ENCODE assay signal across 8 cellular contexts in the genomic region with DNA sequence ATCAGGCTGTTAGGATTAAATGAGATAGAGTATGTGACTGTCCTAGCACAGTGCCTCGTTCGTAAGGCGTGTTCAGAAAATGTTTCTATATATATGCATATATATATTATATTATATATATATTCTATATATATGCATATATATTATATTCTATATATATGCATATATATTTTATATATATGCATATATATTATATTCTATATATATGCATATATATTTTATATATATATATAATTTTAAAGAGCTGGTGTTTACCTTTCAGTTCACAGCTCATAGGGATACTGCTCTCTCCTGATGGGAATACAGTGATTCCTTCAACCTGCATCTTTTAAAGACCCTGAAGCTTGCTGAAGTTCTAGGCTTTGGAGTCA. TPM values are rescaled to one million over a fixed set of nuclear protein-coding genes. Genes with fewer than 3 reads are reported as not detected.
DNase-seq lines count a peak whose midpoint lies in the region; ATAC-seq, FAIRE-seq and TF ChIP-seq lines count a peak whose summit lies in the region.

No MANE protein-coding gene starts in this region.

- H3K27me3 ChIP-seq in effector memory CD4-positive, alpha-beta T cell (replicated peaks; ENCODE audit: control insufficient read depth, insufficient read depth, low read length, poor library complexity, severe bottlenecking): no peaks in the 10 kb centered on the region

- peaks cover 14% of the 10 kb centered on the region for H3K27me3 Mint-ChIP-seq in neural crest cell (ENCODE audit: low read depth)

- peaks cover 15% of the 10 kb centered on the region for H3K4me1 Mint-ChIP-seq in neural crest cell

- no peak for TF ChIP-seq POLR2A in NB4 (IDR thresholded peaks at IDR 0.05; ENCODE audit: extremely low read depth, insufficient read length)

- no peaks in the 10 kb centered on the region for H3K36me3 Mint-ChIP-seq in neural crest cell (ENCODE audit: low read depth)

- peak overlapping the region; percentile 98 for H3K4me3 Mint-ChIP-seq in neural crest cell

- TF ChIP-seq CTCF in C4-2B (conservative IDR thresholded peaks at IDR 0.05) (no peak), NB4 (IDR thresholded peaks at IDR 0.05; ENCODE audit: low read depth, low read length) (no peak), neural crest cell (conservative IDR thresholded peaks at IDR 0.05) (no peak), D721Med (IDR thresholded peaks at IDR 0.05; ENCODE audit: insufficient read depth, missing control alignments) (no peak)

- H3K4me1 ChIP-seq in effector memory CD4-positive, alpha-beta T cell (ENCODE audit: control insufficient read depth, insufficient read depth, low read length, poor library complexity, severe bottlenecking): no peaks in the 10 kb centered on the region

- H3K9me3 Mint-ChIP-seq in neural crest cell: no peaks in the 10 kb centered on the region

- DNase-seq in NB4 (ENCODE audit: low read depth) (no peak), neural crest cell (ENCODE audit: low read depth, low spot score) (no peak), nucleus accumbens (lab: John Stamatoyannopoulos, UW) (no peak), D721Med (ENCODE audit: insufficient read length, low spot score) (no peak), GOT3 (lab: John Stamatoyannopoulos, UW) (no peak)
- DNase-seq in effector memory CD4-positive, alpha-beta T cell: no peak

- H3K36me3 ChIP-seq in effector memory CD4-positive, alpha-beta T cell (ENCODE audit: control insufficient read depth, insufficient read depth, low read length): peaks cover 20% of the 10 kb centered on the region

- ATAC-seq in HG02610 (IDR thresholded peaks at IDR 0.05; ENCODE audit: unreplicated experiment): no peak

- H3K9me3 ChIP-seq in effector memory CD4-positive, alpha-beta T cell (ENCODE audit: control insufficient read depth, low read length): no peaks in the 10 kb centered on the region

- peak overlapping the region; percentile 98 for H3K27ac Mint-ChIP-seq in neural crest cell (ENCODE audit: unreplicated experiment)

- peak overlapping the region; percentile 98 for H3K27ac ChIP-seq in C4-2B
- H3K27ac ChIP-seq in effector memory CD4-positive, alpha-beta T cell (ENCODE audit: insufficient read depth, low read length, poor library complexity, severe bottlenecking): peak overlapping the region; percentile 94

- H3K4me3 ChIP-seq in NB4 (ENCODE audit: low read depth, low read length): peak overlapping the region; percentile 97
- peak overlapping the region; percentile 76 for H3K4me3 ChIP-seq in effector memory CD4-positive, alpha-beta T cell (ENCODE audit: insufficient read depth, low read depth, low read length, poor library complexity, severe bottlenecking)

- no peak for FAIRE-seq in D721Med (lab: Jason Lieb, UNC)

RNA-seq across cellular contexts. Expression of a gene that starts 0.7 kb away (rescaled TPM):
- total RNA-seq in neural crest cell: 116 and 117 TPM in 2 replicates
